ENCODE assay signal across 9 cellular contexts in the genomic region with DNA sequence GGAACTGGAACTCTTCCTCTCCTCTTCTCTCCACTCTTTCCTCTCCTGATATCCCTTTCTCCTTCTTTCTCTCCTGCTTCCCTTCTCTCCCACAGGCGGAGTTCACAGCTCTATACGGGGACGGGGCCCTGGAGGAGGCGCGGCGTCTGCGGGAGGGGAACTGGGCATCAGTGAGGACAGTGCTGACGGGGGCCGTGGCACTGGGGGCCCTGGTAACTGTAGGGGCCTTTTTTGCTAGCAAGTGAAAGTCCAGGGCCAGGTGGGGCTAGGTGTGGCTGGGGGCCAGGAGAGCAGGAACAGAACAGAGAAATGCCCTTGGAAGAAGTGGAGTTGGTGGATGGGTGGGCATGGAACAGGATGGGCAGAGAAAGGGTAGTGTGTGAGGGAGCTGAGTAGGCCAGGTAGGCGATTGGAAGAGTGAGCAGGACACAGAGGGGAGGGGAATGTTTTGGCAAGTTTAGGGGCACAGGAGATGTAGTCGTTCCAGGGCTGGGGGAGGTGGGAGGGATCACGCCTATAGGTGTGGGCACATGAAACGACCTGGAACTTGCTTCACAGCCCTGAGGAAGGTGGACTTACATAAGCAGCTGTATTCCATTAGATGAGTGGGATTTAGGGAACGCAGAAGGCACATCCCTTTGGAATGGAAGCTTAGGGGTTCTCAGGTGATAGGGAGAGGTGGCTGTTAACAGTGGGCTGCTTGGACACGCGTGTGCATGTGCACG. TPM values are rescaled to one million over a fixed set of nuclear protein-coding genes. Genes with fewer than 3 reads are reported as not detected.
DNase-seq lines count a peak whose midpoint lies in the region; ATAC-seq and TF ChIP-seq lines count a peak whose summit lies in the region.
"Had no signal": no experiment of that assay in that cellular context is flagged by ENCODE, and none has a peak within 500 bp of the region (broad histone marks: within the 10 kb centered on the region; RNA-seq: fewer than 3 reads in every experiment).

No MANE protein-coding gene starts in this region.

- H3K9ac ChIP-seq in SK-N-SH = no peak overlapping the region; the same call in 1 of the 2 replicates
- H3K9ac ChIP-seq in fibroblast of lung (ENCODE audit: insufficient read depth, low read length) = no peak overlapping the region
- peak overlapping the region in 3 of 5 donors; percentile 4 to 99 (median 24) for H3K9ac ChIP-seq in subcutaneous abdominal adipose tissue (ENCODE audit: low read length in 5 of 5)

- CTCF ChIA-PET in SK-N-SH (lab: Yijun Ruan, JAX) = interaction anchor here (0.9 to 1.1 kb wide), 2 partner anchors 12 to 214 kb away, joined by 3 read pairs; no protein-coding TSS in a partner anchor

- POLR2A ChIA-PET in SK-N-SH (lab: Yijun Ruan, JAX) = interaction anchor here (3.9 kb wide), 1 partner anchor 13 kb away, joined by 34 read pairs; a partner anchor contains a TSS

- peaks cover 18% of the 10 kb centered on the region for H3F3A ChIP-seq in SK-N-SH (replicated peaks; ENCODE audit: insufficient read depth)

- H2AFZ ChIP-seq in SK-N-SH (ENCODE audit: low read depth) (no peak overlapping the region), fibroblast of lung (ENCODE audit: low read length) (no peak overlapping the region)

- H3K4me2 ChIP-seq in SK-N-SH = peak overlapping the region; percentile 96
- H3K4me2 ChIP-seq in fibroblast of lung (ENCODE audit: extremely low read depth, insufficient read depth, low read length) = peak overlapping the region; percentile 89

- H3K27ac ChIP-seq in SK-N-SH (ENCODE audit: low read depth in 2 of 2, low read length in 1 of 2) (no peak overlapping the region), fibroblast of lung (ENCODE audit: insufficient read depth, low read length) (no peak overlapping the region), subcutaneous abdominal adipose tissue (ENCODE audit: low read depth, low read length) (no peak overlapping the region)

- no peak for ATAC-seq in SK-N-SH treated with all-trans-retinoic acid at 6 μM for 48 hours
- no peak for ATAC-seq in HG03025 (IDR thresholded peaks at IDR 0.05; ENCODE audit: low FRiP score, unreplicated experiment)
- ATAC-seq in GM18909 (IDR thresholded peaks at IDR 0.05; ENCODE audit: poor library complexity, unreplicated experiment) = no peak

- TF ChIP-seq CTCF in SK-N-SH (IDR thresholded peaks at IDR 0.05) (no peak), fibroblast of lung (conservative IDR thresholded peaks at IDR 0.05 in 1 of 2, IDR thresholded peaks at IDR 0.05 in 1 of 2; ENCODE audit: low read depth in 1 of 2, low read length in 2 of 2) (no peak)

- no peaks in the 10 kb centered on the region for H3K9me2 ChIP-seq in SK-N-SH

- H3K27me3 ChIP-seq in SK-N-SH (ENCODE audit: insufficient read depth) (no peaks in the 10 kb centered on the region), fibroblast of lung (ENCODE audit: control insufficient read depth, insufficient read depth, low read length) (no peaks in the 10 kb centered on the region), subcutaneous abdominal adipose tissue (ENCODE audit: control insufficient read depth in 5 of 5, insufficient read depth in 4 of 5, low read length in 5 of 5) (no peaks in the 10 kb centered on the region)

- H4K20me1 ChIP-seq in SK-N-SH (ENCODE audit: insufficient read depth) = peaks cover 17% of the 10 kb centered on the region
- no peaks in the 10 kb centered on the region for H4K20me1 ChIP-seq in fibroblast of lung (ENCODE audit: control insufficient read depth, extremely low read depth, insufficient read depth, low read length)

- H3K4me1 ChIP-seq in SK-N-SH (ENCODE audit: control insufficient read depth in 1 of 2, insufficient read depth in 2 of 2, low read depth in 1 of 2, low read length in 1 of 2) (peaks cover 13 to 29% of the 10 kb centered on the region in 2 experiments), fibroblast of lung (ENCODE audit: control insufficient read depth, extremely low read depth, insufficient read depth, low read length) (peaks cover 9% of the 10 kb centered on the region), subcutaneous abdominal adipose tissue (ENCODE audit: control insufficient read depth in 5 of 5, insufficient read depth in 5 of 5, low read length in 5 of 5) (peaks cover 14 to 54% (median 48%) of the 10 kb centered on the region in 5 donors)

- H3K36me3 ChIP-seq in SK-N-SH (replicated peaks in 1 of 2; ENCODE audit: control insufficient read depth in 1 of 2, insufficient read depth in 2 of 2, low read length in 1 of 2) = peaks cover 38 to 39% of the 10 kb centered on the region in 2 experiments
- H3K36me3 ChIP-seq in fibroblast of lung (ENCODE audit: control insufficient read depth, insufficient read depth, low read length) = peaks cover 13% of the 10 kb centered on the region
- peaks cover 5 to 30% (median 25%) of the 10 kb centered on the region in 5 donors for H3K36me3 ChIP-seq in subcutaneous abdominal adipose tissue (ENCODE audit: control insufficient read depth in 5 of 5, insufficient read depth in 5 of 5, low read length in 5 of 5)

- no peak for TF ChIP-seq EP300 in SK-N-SH (IDR thresholded peaks at IDR 0.05; ENCODE audit: borderline replicate concordance in 1 of 2, low read depth in 1 of 2, low read length in 1 of 2)

- H3K9me3 ChIP-seq in SK-N-SH (no peaks in the 10 kb centered on the region), fibroblast of lung (ENCODE audit: control insufficient read depth, insufficient read depth, low read depth, low read length) (no peaks in the 10 kb centered on the region), subcutaneous abdominal adipose tissue (ENCODE audit: control insufficient read depth in 5 of 5, low read length in 5 of 5) (no peaks in the 10 kb centered on the region)

- no peak overlapping the region for H3K4me3 ChIP-seq in SK-N-SH (ENCODE audit: low read depth in 2 of 2, low read length in 1 of 2)
- H3K4me3 ChIP-seq in fibroblast of lung (replicated peaks in 1 of 4; ENCODE audit: control extremely low read depth in 1 of 4, insufficient read depth in 1 of 4, low read depth in 3 of 4, low read length in 4 of 4) = peak overlapping the region in 1 of 4 experiments; percentile 74
- H3K4me3 ChIP-seq in subcutaneous abdominal adipose tissue (ENCODE audit: low read depth in 1 of 5, low read length in 5 of 5) = peak overlapping the region in 1 of 5 donors; percentile 85

- DNase-seq in SK-N-SH (no peak), fibroblast of lung (ENCODE audit: low read depth in 2 of 2) (no peak)
- DNase-seq: amniotic stem cell, NCI-H187 treated with DMSO at 0.1 percent for 48 hours, nucleus accumbens had no signal

- 95% methylated on average over 16 of the region's 17 CpGs for whole genome bisulfite sequencing in SK-N-SH (ENCODE audit: low lambda C conversion rate)

- H3K79me2 ChIP-seq in SK-N-SH (ENCODE audit: insufficient read depth) = peaks cover 67% of the 10 kb centered on the region
- peaks cover 44% of the 10 kb centered on the region for H3K79me2 ChIP-seq in fibroblast of lung (ENCODE audit: control insufficient read depth, insufficient read depth, low read length)

- no peak for TF ChIP-seq RAD21 in SK-N-SH (IDR thresholded peaks at IDR 0.05; ENCODE audit: low read length)

TF ChIP-seq in SK-N-SH, 30 proteins besides CTCF, POLR2A, EP300 and RAD21 (continues in another document):
- TF ChIP-seq RCOR1 (IDR thresholded peaks at IDR 0.05; ENCODE audit: low read length) = no peak

RNA-seq across cellular contexts. Expression of a gene that starts 2.2 kb away (rescaled TPM):
- polyA plus RNA-seq in SK-N-SH (2012; rRNA removed) (30.6 and 49.4 TPM in 2 replicates), fibroblast of lung (18.0 and 24.7 TPM in 2 replicates)
- 27.9 and 35.0 TPM in 2 replicates for polyA plus RNA-seq in SK-N-SH (2012; cell fraction: cytosol; rRNA removed)
- 84.6 and 96.8 TPM in 2 replicates for polyA plus RNA-seq in SK-N-SH (2012; cell fraction: nucleus; rRNA removed)
- 17.2 and 25.4 TPM in 2 replicates for total RNA-seq in fibroblast of lung
- 25.9 and 33.9 TPM in 2 replicates for polyA plus RNA-seq in fibroblast of lung (2012)
- 17.6 and 18.6 TPM in 2 replicates for polyA minus RNA-seq in fibroblast of lung (ENCODE audit: low replicate concordance)

RNA-seq across cellular contexts. Expression of a gene that starts 6.2 kb away (rescaled TPM):
- polyA plus RNA-seq in SK-N-SH (2012; rRNA removed) (6.6 and 7.4 TPM in 2 replicates), fibroblast of lung (3.3 and 6.0 TPM in 2 replicates)
- 3.5 and 3.7 TPM in 2 replicates for polyA plus RNA-seq in SK-N-SH (2012; cell fraction: cytosol; rRNA removed)
- polyA plus RNA-seq in SK-N-SH (2012; cell fraction: nucleus; rRNA removed) = 42.7 and 51.8 TPM in 2 replicates
- total RNA-seq in fibroblast of lung = 2.6 TPM in 2 replicates
- 2.7 and 4.0 TPM in 2 replicates for polyA plus RNA-seq in fibroblast of lung (2012)
- 1.3 and 3.3 TPM in 2 replicates for polyA minus RNA-seq in fibroblast of lung (ENCODE audit: low replicate concordance)

RNA-seq across cellular contexts. Expression of a gene that starts 12.4 kb away (rescaled TPM):
- polyA plus RNA-seq in SK-N-SH (2012; rRNA removed) (266 and 444 TPM in 2 replicates), fibroblast of lung (152 and 158 TPM in 2 replicates)
- polyA plus RNA-seq in SK-N-SH (2012; cell fraction: cytosol; rRNA removed) = 167 and 172 TPM in 2 replicates
- polyA plus RNA-seq in SK-N-SH (2012; cell fraction: nucleus; rRNA removed) = 987 and 2,028 TPM in 2 replicates
- total RNA-seq in fibroblast of lung = 59.1 and 73.2 TPM in 2 replicates
- 97.3 and 113 TPM in 2 replicates for polyA plus RNA-seq in fibroblast of lung (2012)
- polyA minus RNA-seq in fibroblast of lung (ENCODE audit: low replicate concordance) = 41.2 and 69.2 TPM in 2 replicates

RNA-seq across cellular contexts. Expression of a gene that starts 23.0 kb away (rescaled TPM):
- polyA plus RNA-seq in SK-N-SH (2012; rRNA removed) = 7.7 and 8.7 TPM in 2 replicates
- polyA plus RNA-seq in SK-N-SH (2012; cell fraction: cytosol; rRNA removed) = 6.8 and 7.8 TPM in 2 replicates
- polyA plus RNA-seq in SK-N-SH (2012; cell fraction: nucleus; rRNA removed) = 8.6 and 11.1 TPM in 2 replicates
- 3.3 and 4.6 TPM in 2 replicates for total RNA-seq in fibroblast of lung
- 7.9 and 9.1 TPM in 2 replicates for polyA plus RNA-seq in fibroblast of lung
- 4.1 and 5.2 TPM in 2 replicates for polyA plus RNA-seq in fibroblast of lung (2012)
- 18.9 and 22.7 TPM in 2 replicates for polyA minus RNA-seq in fibroblast of lung (ENCODE audit: low replicate concordance)

RNA-seq across cellular contexts. Expression of a gene that starts 43.8 kb away (rescaled TPM):
- polyA plus RNA-seq in SK-N-SH (2012; rRNA removed) (20.6 and 27.2 TPM in 2 replicates), fibroblast of lung (3.9 and 7.9 TPM in 2 replicates)
- polyA plus RNA-seq in SK-N-SH (2012; cell fraction: cytosol; rRNA removed) = 6.7 and 12.0 TPM in 2 replicates
- 94.2 and 116 TPM in 2 replicates for polyA plus RNA-seq in SK-N-SH (2012; cell fraction: nucleus; rRNA removed)
- 16.4 and 23.1 TPM in 2 replicates for total RNA-seq in fibroblast of lung
- 8.3 and 11.3 TPM in 2 replicates for polyA plus RNA-seq in fibroblast of lung (2012)
- 10.2 and 24.7 TPM in 2 replicates for polyA minus RNA-seq in fibroblast of lung (ENCODE audit: low replicate concordance)

Comparison
In these comparisons a context has a peak if more than half of its experiments do, and no peak if none do; other contexts are left out.
1. H3K9ac ChIP-seq: peak in subcutaneous abdominal adipose tissue (3 of 5); none in SK-N-SH (single experiment) and fibroblast of lung (single experiment).